In the genomic region with DNA sequence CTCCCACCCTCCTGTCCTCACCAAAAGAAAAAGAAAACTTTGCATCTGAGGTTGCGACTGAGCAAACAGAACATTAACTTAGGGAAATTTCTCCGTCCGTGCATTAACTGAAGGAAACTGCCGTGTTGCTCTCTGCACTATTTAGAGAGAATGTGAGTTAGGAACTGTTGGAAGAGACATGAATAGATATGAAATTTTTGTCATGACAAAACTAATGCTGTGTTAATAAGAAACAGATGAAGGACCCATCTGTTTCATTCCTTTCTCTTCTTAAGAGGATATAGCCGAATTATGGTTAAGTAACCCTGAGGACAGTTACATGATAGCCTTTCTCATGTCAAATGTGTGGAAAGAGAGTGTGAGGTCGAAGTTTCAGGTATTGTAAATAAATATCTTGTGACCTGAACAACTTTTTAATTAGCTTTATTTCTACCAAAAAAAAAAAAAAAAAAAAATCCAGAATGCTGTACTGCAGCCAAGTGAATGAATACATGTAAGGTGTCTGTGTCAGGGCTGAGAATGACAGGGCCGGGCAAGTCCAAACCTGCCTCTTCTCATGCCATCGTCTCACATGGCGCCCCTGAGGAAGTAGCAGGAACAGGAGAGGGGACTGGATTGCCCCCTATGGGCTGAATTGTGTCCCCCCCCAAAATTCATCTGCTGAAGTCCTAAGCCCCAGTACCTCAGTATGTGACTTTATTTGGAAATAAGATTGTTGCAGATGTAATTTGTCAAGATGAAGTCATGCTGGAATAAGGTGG, we compare ENCODE assay signal across 12 cellular contexts. TPM values are rescaled to one million over a fixed set of nuclear protein-coding genes. Genes with fewer than 3 reads are reported as not detected.
DNase-seq lines count a peak whose midpoint lies in the region; ATAC-seq and TF ChIP-seq lines count a peak whose summit lies in the region.
"Had no signal": no experiment of that assay in that cellular context is flagged by ENCODE, and none has a peak within 500 bp of the region (broad histone marks: within the 10 kb centered on the region; RNA-seq: fewer than 3 reads in every experiment).

No MANE protein-coding gene starts in this region.

- no peaks in the 10 kb centered on the region for H3K27me3 Mint-ChIP-seq in MCF 10A (ENCODE audit: insufficient read depth, unreplicated experiment)
- peaks cover 13% of the 10 kb centered on the region for H3K27me3 Mint-ChIP-seq in stimulated activated memory B cell treated with anti-CD40 and anti-IgM and Interleukin-4, amounts not matched to agents 10 μg/mL and 1 μg/mL and 100 μg/mL, for 72 hours

- intact Hi-C loops in MCF 10A (cut with micrococcal nuclease), result loop anchor here (1.0 kb wide), 1 partner anchor 73 kb away; no protein-coding TSS in a partner anchor
- intact Hi-C loops in breast epithelium (cut with DNase I; ENCODE audit: low total_unique reads), result no loop called here

- H3K27me3 ChIP-seq in breast epithelium (no peaks in the 10 kb centered on the region), ectodermal cell (ENCODE audit: control insufficient read depth, insufficient read depth, low read length, poor library complexity, severe bottlenecking) (no peaks in the 10 kb centered on the region)

- TF ChIP-seq POLR2A in breast epithelium (IDR thresholded peaks at IDR 0.05), result no peak

- peaks cover 24% of the 10 kb centered on the region for H3K4me1 Mint-ChIP-seq in MCF 10A (ENCODE audit: insufficient read depth, unreplicated experiment)
- H3K4me1 Mint-ChIP-seq in stimulated activated memory B cell treated with anti-CD40 and anti-IgM and Interleukin-4, amounts not matched to agents 10 μg/mL and 1 μg/mL and 100 μg/mL, for 72 hours, result peaks cover 22% of the 10 kb centered on the region
- H3K4me1 Mint-ChIP-seq: activated naive CD4-positive, alpha-beta T cell treated with anti-CD3 and anti-CD28 coated beads, Interleukin-2, amount 50 U/mL, for 24 hours had no signal

- no peaks in the 10 kb centered on the region for H3K9me3 Mint-ChIP-seq in MCF 10A (ENCODE audit: unreplicated experiment)
- H3K9me3 Mint-ChIP-seq in stimulated activated memory B cell treated with anti-CD40 and anti-IgM and Interleukin-4, amounts not matched to agents 10 μg/mL and 1 μg/mL and 100 μg/mL, for 72 hours, result no peaks in the 10 kb centered on the region
- H3K9me3 Mint-ChIP-seq: activated naive CD4-positive, alpha-beta T cell treated with anti-CD3 and anti-CD28 coated beads, Interleukin-2, amount 50 U/mL, for 24 hours had no signal

- DNase-seq in MCF 10A (ENCODE audit: unreplicated experiment), result peak; percentile 77
- no peak for DNase-seq in breast epithelium (ENCODE audit: low spot score in 2 of 2)
- DNase-seq in NCI-H526 treated with DMSO at 0.1 percent for 48 hours (lab: John Stamatoyannopoulos, UW), result peak; percentile 91
- DNase-seq in nucleus accumbens (lab: John Stamatoyannopoulos, UW), result no peak
- DNase-seq in activated naive CD4-positive, alpha-beta T cell treated with anti-CD3 and anti-CD28 coated beads, Interleukin-2, amount 50 U/mL, for 16 hours, result no peak
- DNase-seq in SW 1271 (lab: John Stamatoyannopoulos, UW), result no peak
- DNase-seq: posterior cingulate gyrus had no signal

- CTCF ChIA-PET in MCF 10A (lab: Yijun Ruan, JAX), result interaction anchor here (0.6 to 3.0 kb wide), 14 partner anchors 7 to 196 kb away, joined by 3 to 19 read pairs (median 4); no protein-coding TSS in a partner anchor

- H3K36me3 ChIP-seq in breast epithelium (no peaks in the 10 kb centered on the region), ectodermal cell (ENCODE audit: control insufficient read depth, insufficient read depth, low read length) (no peaks in the 10 kb centered on the region)

- H3K4me3 ChIP-seq in breast epithelium (peak overlapping the region in 1 of 3 donors; percentile 22), ectodermal cell (ENCODE audit: insufficient read depth, low read depth, low read length) (no peak overlapping the region)

- 91 to 94% methylated on average over 8 of the region's 9 CpGs for WGBS in ectodermal cell, 2 experiments

- BruUV-seq in MCF 10A (replicated peaks; lab: Mats Ljungman, UMichigan), result no TSS peak

- POLR2A ChIA-PET in MCF 10A (lab: Yijun Ruan, JAX), result interaction anchor here (0.8 to 1.7 kb wide), 9 partner anchors 10 to 74 kb away, joined by 3 to 5 read pairs (median 4); no protein-coding TSS in a partner anchor

- H3K4me1 ChIP-seq in breast epithelium (no peaks in the 10 kb centered on the region), ectodermal cell (ENCODE audit: control insufficient read depth, insufficient read depth, low read length) (peaks cover 7% of the 10 kb centered on the region)

- H3K9me3 ChIP-seq in breast epithelium (no peaks in the 10 kb centered on the region), ectodermal cell (ENCODE audit: control insufficient read depth, low read length) (no peaks in the 10 kb centered on the region)

- peak; percentile 13 for TF ChIP-seq CTCF in MCF 10A (IDR thresholded peaks at IDR 0.05; ENCODE audit: unreplicated experiment)
- TF ChIP-seq CTCF in breast epithelium (IDR thresholded peaks at IDR 0.05), result no peak

- ATAC-seq in stimulated activated memory B cell treated with anti-CD40 and anti-IgM and Interleukin-4, amounts not matched to agents 10 μg/mL and 1 μg/mL and 100 μg/mL, for 72 hours, result no peak

- no peak overlapping the region for H3K4me3 Mint-ChIP-seq in MCF 10A (ENCODE audit: unreplicated experiment)
- H3K4me3 Mint-ChIP-seq in stimulated activated memory B cell treated with anti-CD40 and anti-IgM and Interleukin-4, amounts not matched to agents 10 μg/mL and 1 μg/mL and 100 μg/mL, for 72 hours, result no peak overlapping the region
- H3K4me3 Mint-ChIP-seq: activated naive CD4-positive, alpha-beta T cell treated with anti-CD3 and anti-CD28 coated beads, Interleukin-2, amount 50 U/mL, for 24 hours; CD14-positive monocyte; T-helper 1 cell treated with Interleukin-12 subunit alpha and Interleukin-12 subunit beta and Interleukin-4 antibody, amounts not matched to agents 30 μg/mL and 1 μg/mL, for 36 hours had no signal

- H3K27ac ChIP-seq in breast epithelium (no peak overlapping the region), ectodermal cell (ENCODE audit: insufficient read depth, low read depth, low read length, poor library complexity, severe bottlenecking) (peak overlapping the region; percentile 11)

- peak overlapping the region; percentile 71 for H3K27ac Mint-ChIP-seq in MCF 10A (ENCODE audit: low read depth, unreplicated experiment)
- H3K27ac Mint-ChIP-seq in stimulated activated memory B cell treated with anti-CD40 and anti-IgM and Interleukin-4, amounts not matched to agents 10 μg/mL and 1 μg/mL and 100 μg/mL, for 72 hours, result no peak overlapping the region
- H3K27ac Mint-ChIP-seq: activated naive CD4-positive, alpha-beta T cell treated with anti-CD3 and anti-CD28 coated beads, Interleukin-2, amount 50 U/mL, for 24 hours; CD14-positive monocyte had no signal

- no peaks in the 10 kb centered on the region for H3K36me3 Mint-ChIP-seq in MCF 10A (ENCODE audit: insufficient read depth, unreplicated experiment)
- no peaks in the 10 kb centered on the region for H3K36me3 Mint-ChIP-seq in stimulated activated memory B cell treated with anti-CD40 and anti-IgM and Interleukin-4, amounts not matched to agents 10 μg/mL and 1 μg/mL and 100 μg/mL, for 72 hours
- H3K36me3 Mint-ChIP-seq: activated naive CD4-positive, alpha-beta T cell treated with anti-CD3 and anti-CD28 coated beads, Interleukin-2, amount 50 U/mL, for 24 hours; CD14-positive monocyte had no signal

RNA-seq across cellular contexts. Expression of gene ANKRD33B, which starts 35.6 kb away (rescaled TPM):
- total RNA-seq in MCF 10A (2022) (3.1 TPM in 2 replicates), breast epithelium (1 to 10 TPM; 3.3 to 5.3 (median 3.8) TPM)
- polyA plus RNA-seq in ectodermal cell (2013, experiment 1 of 4), result 3.4 TPM
- 4.1 TPM for polyA plus RNA-seq in ectodermal cell (2013, experiment 2 of 4)
- 2.7 TPM for polyA plus RNA-seq in ectodermal cell (2013, experiment 3 of 4)
- 2.8 TPM for polyA plus RNA-seq in ectodermal cell (2013, experiment 4 of 4)
- polyA plus RNA-seq: CD14-positive monocyte had no signal

Comparison
In these comparisons a context has a peak if more than half of its experiments do, and no peak if none do; other contexts are left out.
1. DNase-seq: peak in MCF 10A (single experiment) and NCI-H526 treated with DMSO at 0.1 percent for 48 hours (single experiment); none in breast epithelium (0 of 2), nucleus accumbens (0 of 56), activated naive CD4-positive, alpha-beta T cell treated with anti-CD3 and anti-CD28 coated beads, Interleukin-2, amount 50 U/mL, for 16 hours (single experiment) and SW 1271 (0 of 2).